Comparison of ENCODE assay signal across 11 cellular contexts in the genomic region with DNA sequence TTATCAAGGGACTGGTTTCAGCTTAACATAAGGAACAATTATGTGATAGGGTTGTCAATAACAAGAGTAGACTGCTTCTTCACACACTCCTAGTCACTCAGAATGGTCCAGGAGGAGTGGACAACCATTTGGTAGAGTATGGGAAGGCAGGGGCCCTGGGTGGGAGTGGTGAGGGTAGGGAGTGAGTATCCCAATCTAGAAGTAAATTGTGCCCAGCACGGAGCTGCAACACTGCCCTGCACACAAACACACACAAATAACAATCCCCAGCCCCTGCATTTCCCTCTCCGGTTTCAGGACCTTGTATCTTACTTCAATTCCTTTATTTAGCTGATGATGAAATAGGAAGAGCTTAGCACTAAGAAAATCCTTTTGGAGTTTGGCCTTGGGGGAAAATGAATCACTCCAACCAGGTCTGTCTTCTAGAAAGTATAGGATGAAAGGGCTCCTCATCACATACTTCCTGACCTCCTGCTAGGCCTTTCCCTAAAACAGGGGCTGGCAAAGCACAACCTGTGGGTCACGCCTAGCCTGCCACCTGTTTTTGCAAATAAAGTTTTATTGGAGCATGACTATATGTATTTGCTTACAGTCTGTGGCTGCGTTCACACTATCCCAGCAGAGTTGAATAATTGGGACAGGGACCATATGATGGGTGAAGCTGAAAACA.
A peak's percentile ranks its signal among the peaks of the same experiment; 100 is the strongest.
DNase-seq lines count a peak whose midpoint lies in the region; ATAC-seq and TF ChIP-seq lines count a peak whose summit lies in the region.
"Had no signal": no experiment of that assay in that cellular context is flagged by ENCODE, and none has a peak within 500 bp of the region (broad histone marks: within the 10 kb centered on the region; RNA-seq: fewer than 3 reads in every experiment).

No MANE protein-coding gene starts in this region.

- DNase-seq in DMS53 (lab: John Stamatoyannopoulos, UW) (peak; percentile 31), DMS53 treated with DMSO at 0.1 percent for 48 hours (lab: John Stamatoyannopoulos, UW; ENCODE audit: unreplicated experiment) (no peak), left lung (no peak), KG1 (lab: John Stamatoyannopoulos, UW) (no peak), GM19238 (ENCODE audit: insufficient read length, low spot score) (no peak), germinal center (ENCODE audit: low spot score) (no peak)

- H3K27ac ChIP-seq in left lung, result peak overlapping the region; percentile 47 to 91
- peak overlapping the region; percentile 80 for H3K27ac ChIP-seq in thymus (ENCODE audit: low read depth)
- H3K27ac ChIP-seq: 22Rv1 had no signal

- no peaks in the 10 kb centered on the region for H3K9me3 ChIP-seq in left lung
- no peaks in the 10 kb centered on the region for H3K9me3 ChIP-seq in thymus (ENCODE audit: control insufficient read depth)

- WGBS in thymus, result 87% methylated on average over 4 of the region's 4 CpGs

- H3K36me3 Mint-ChIP-seq in brain, result no peaks in the 10 kb centered on the region
- H3K36me3 Mint-ChIP-seq: IgD-negative memory B cell had no signal

- H3K36me3 ChIP-seq in left lung (no peaks in the 10 kb centered on the region), thymus (ENCODE audit: control insufficient read depth, insufficient read depth) (no peaks in the 10 kb centered on the region)

- TF ChIP-seq CTCF in brain (conservative IDR thresholded peaks at IDR 0.05), result no peak
- no peak for TF ChIP-seq CTCF in left lung (IDR thresholded peaks at IDR 0.05)

- intact Hi-C loops in left lung (cut with DNase I), result no loop called here

- H3K27ac Mint-ChIP-seq in brain, result peak overlapping the region; percentile 90 to 98 (median 92)
- H3K27ac Mint-ChIP-seq: IgD-negative memory B cell had no signal

- H3K27me3 ChIP-seq in left lung (no peaks in the 10 kb centered on the region), thymus (ENCODE audit: control insufficient read depth, insufficient read depth) (no peaks in the 10 kb centered on the region)

- peaks cover 93% of the 10 kb centered on the region for H3K4me1 Mint-ChIP-seq in brain

- H3K9me3 Mint-ChIP-seq in brain, result peaks cover 0 to 3% (median 0%) of the 10 kb centered on the region in 5 experiments
- H3K9me3 Mint-ChIP-seq: IgD-negative memory B cell, neural crest cell had no signal

- H3K4me1 ChIP-seq in left lung (peaks cover 54 to 73% of the 10 kb centered on the region in 2 donors), thymus (ENCODE audit: control insufficient read depth, insufficient read depth, low read length) (no peaks in the 10 kb centered on the region)

- no peak for ATAC-seq in left lung

- H3K4me3 ChIP-seq in left lung, result no peak overlapping the region
- H3K4me3 ChIP-seq in thymus (ENCODE audit: low read length), result no peak overlapping the region

- H3K27me3 Mint-ChIP-seq in brain, result peaks cover 3% of the 10 kb centered on the region

- H3K4me3 Mint-ChIP-seq in brain, result peak overlapping the region; percentile 33 to 68 (median 52)
- H3K4me3 Mint-ChIP-seq: IgD-negative memory B cell, neural crest cell had no signal
